26 cellular contexts compared by ENCODE assay signal in the genomic region with DNA sequence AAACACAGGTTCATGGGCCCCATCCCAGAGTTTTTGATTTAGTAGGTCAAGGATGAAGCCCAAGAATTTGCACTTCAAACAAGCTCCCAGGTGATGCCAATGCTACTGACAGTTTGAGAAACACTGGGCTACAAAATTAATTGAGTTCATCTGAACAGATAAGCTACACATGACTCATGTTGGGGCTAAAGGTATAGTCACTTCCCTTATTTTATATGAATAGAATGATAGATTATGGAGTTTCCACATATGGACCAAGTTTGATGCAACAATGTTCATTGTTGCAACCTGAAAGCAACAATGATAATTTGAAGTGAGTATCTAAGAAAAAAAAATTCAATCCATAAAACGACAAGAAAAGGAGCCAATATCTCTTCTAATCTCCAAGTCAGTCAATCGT. TPM values are rescaled to one million over a fixed set of nuclear protein-coding genes. Genes with fewer than 3 reads are reported as not detected.
"Had no signal": no experiment of that assay in that cellular context is flagged by ENCODE, and none has a peak within 500 bp of the region (broad histone marks: within the 10 kb centered on the region; RNA-seq: fewer than 3 reads in every experiment).

No MANE protein-coding gene starts in this region.

- H3K27ac ChIP-seq: dorsolateral prefrontal cortex, esophagus muscularis mucosa, heart right ventricle, left lung, right lobe of liver, stomach, thyroid gland, vagina had no signal

- H3K4me3 Mint-ChIP-seq: naive thymus-derived CD4-positive, alpha-beta T cell; nephron; stimulated activated effector memory CD8-positive, alpha-beta T cell treated with anti-CD3 and anti-CD28 coated beads, Interleukin-12 subunit alpha, Interleukin-12 subunit beta, amount 100 ng/mL, for 72 hours had no signal

- H3K36me3 ChIP-seq: esophagus muscularis mucosa, heart right ventricle, left lung, right lobe of liver, stomach, thyroid gland, vagina had no signal

- H3K36me3 Mint-ChIP-seq: naive thymus-derived CD4-positive, alpha-beta T cell; stimulated activated effector memory CD8-positive, alpha-beta T cell treated with anti-CD3 and anti-CD28 coated beads, Interleukin-12 subunit alpha, Interleukin-12 subunit beta, amount 100 ng/mL, for 72 hours had no signal

- H3K4me1 ChIP-seq: left lung, right lobe of liver, thyroid gland, vagina had no signal

- H3K27ac Mint-ChIP-seq: naive thymus-derived CD4-positive, alpha-beta T cell; nephron; stimulated activated effector memory CD8-positive, alpha-beta T cell treated with anti-CD3 and anti-CD28 coated beads, Interleukin-12 subunit alpha, Interleukin-12 subunit beta, amount 100 ng/mL, for 72 hours had no signal

- H3K27me3 ChIP-seq: esophagus muscularis mucosa, heart right ventricle, left lung, right lobe of liver, stomach, thyroid gland, vagina had no signal

- H3K9me3 ChIP-seq: esophagus muscularis mucosa, heart right ventricle, left lung, right lobe of liver, stomach, thyroid gland, vagina had no signal

- ATAC-seq: heart right ventricle; left cardiac atrium; left lung; naive thymus-derived CD4-positive, alpha-beta T cell; right lobe of liver; stimulated activated effector memory CD8-positive, alpha-beta T cell treated with anti-CD3 and anti-CD28 coated beads, Interleukin-12 subunit alpha, Interleukin-12 subunit beta, amount 100 ng/mL, for 72 hours had no signal

- DNase-seq: dorsolateral prefrontal cortex; effector CD4-positive, alpha-beta T cell; foreskin melanocyte; glutamatergic neuron; heart right ventricle; hippocampal formation; left cardiac atrium; left lung; mesendoderm; midbrain; naive thymus-derived CD4-positive, alpha-beta T cell; nucleus accumbens; retina; right lobe of liver; stimulated activated CD4-positive, alpha-beta T cell treated with anti-CD3 and anti-CD28 coated beads, Interleukin-12 subunit alpha, Interleukin-12 subunit beta, amount 100 ng/mL, for 4 hours; stimulated activated CD4-positive, alpha-beta T cell treated with anti-CD3 and anti-CD28 coated beads, Interleukin-1b, Interleukin-23, amount 100 ng/mL, for 48 hours; stimulated activated CD4-positive, alpha-beta T cell treated with anti-CD3 and anti-CD28 coated beads, Interleukin-4, amount 100 ng/mL, for 24 hours; stimulated activated naive CD4-positive, alpha-beta T cell treated with Interleukin-2 at 50 U/mL for 16 hours; stomach; thyroid gland; trophoblast cell had no signal

- H3K4me1 Mint-ChIP-seq: naive thymus-derived CD4-positive, alpha-beta T cell; stimulated activated effector memory CD8-positive, alpha-beta T cell treated with anti-CD3 and anti-CD28 coated beads, Interleukin-12 subunit alpha, Interleukin-12 subunit beta, amount 100 ng/mL, for 72 hours had no signal

- H3K27me3 Mint-ChIP-seq: naive thymus-derived CD4-positive, alpha-beta T cell had no signal

- H3K4me2 ChIP-seq: smooth muscle cell had no signal

- H3K9me3 Mint-ChIP-seq: nephron had no signal

- H3K4me3 ChIP-seq: dorsolateral prefrontal cortex, esophagus muscularis mucosa, heart right ventricle, left lung, right lobe of liver, smooth muscle cell, stomach, thyroid gland, vagina had no signal

RNA-seq across cellular contexts. Expression of gene SOX6, which starts 54.9 kb away (rescaled TPM):
- polyA plus RNA-seq: naive thymus-derived CD4-positive, alpha-beta T cell had no signal
